In the genomic region with DNA sequence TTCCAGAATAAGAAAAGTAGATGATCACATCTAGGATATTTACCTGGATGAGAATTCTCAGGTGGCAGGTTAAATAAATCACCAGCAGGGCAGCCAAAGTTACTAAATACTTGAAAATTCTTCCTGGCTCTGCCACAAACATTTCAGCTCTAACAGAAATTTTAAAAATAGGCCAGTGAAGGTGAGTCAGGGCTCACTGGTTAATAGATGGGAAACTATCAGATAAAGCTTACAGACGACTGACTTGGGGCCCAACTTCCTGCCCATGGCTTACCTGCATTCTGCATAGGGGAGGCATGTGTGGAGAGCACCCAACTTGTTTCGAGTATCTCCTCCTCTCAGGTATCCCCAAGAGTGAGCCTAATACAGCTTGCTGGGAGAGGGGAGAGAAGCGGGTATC, we compare ENCODE assay signal across 1 cellular context.
TF ChIP-seq lines count a peak whose summit lies in the region.

No MANE protein-coding gene starts in this region.

TF ChIP-seq in K562, 482 proteins besides CTCF, POLR2A, EP300 and RAD21 (continued from another document):
- TF ChIP-seq DMBX1 (CRISPR knock-in tag; IDR thresholded peaks at IDR 0.05; ENCODE audit: borderline replicate concordance), result no peak
